ENCODE assay signal across 8 cellular contexts in the genomic region with DNA sequence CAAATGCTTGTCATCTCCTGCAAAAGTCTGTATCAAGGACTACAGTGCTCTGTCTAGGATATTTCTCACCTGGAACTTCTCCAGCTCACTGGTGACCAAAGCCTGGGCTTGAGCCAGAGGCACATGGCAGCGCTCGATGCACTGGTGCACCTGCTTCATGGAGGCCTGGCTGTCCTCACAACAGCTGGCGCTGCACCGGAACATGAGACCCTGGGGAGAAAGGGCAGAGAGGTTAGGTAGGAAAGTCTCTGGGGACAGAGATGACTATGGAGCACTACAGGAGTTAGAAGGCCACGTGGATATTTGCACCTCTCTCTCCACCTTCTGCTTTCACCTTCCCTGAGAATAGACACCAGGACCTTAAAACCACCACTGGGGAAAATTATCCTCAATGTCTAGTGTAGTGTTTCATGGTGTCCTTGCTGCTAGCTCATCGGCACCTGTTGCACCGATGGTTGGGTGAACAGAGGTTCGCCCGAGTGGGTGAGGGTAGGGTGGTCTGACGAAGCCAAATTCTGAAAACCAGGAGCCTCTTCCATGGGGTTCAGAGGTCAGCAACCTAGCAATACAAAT. TPM values are rescaled to one million over a fixed set of nuclear protein-coding genes. Genes with fewer than 3 reads are reported as not detected.
DNase-seq lines count a peak whose midpoint lies in the region; TF ChIP-seq lines count a peak whose summit lies in the region.

No MANE protein-coding gene starts in this region.

- peak overlapping the region; percentile 85 for H3K4me3 ChIP-seq in CD8-positive, alpha-beta memory T cell (ENCODE audit: low read length)
- H3K4me3 ChIP-seq in Karpas-422 (ENCODE audit: low read length) = peak overlapping the region; percentile 86

- no peaks in the 10 kb centered on the region for H4K20me1 ChIP-seq in Karpas-422 (ENCODE audit: insufficient read depth, low read depth, low read length)

- H3K27me3 ChIP-seq in CD8-positive, alpha-beta memory T cell (ENCODE audit: insufficient read depth, low read length, poor library complexity, severe bottlenecking) = no peaks in the 10 kb centered on the region
- H3K27me3 ChIP-seq in Karpas-422 (ENCODE audit: low read length) = no peaks in the 10 kb centered on the region

- CTCF ChIA-PET in CD8-positive, alpha-beta memory T cell (lab: Charles Lee) = interaction anchor here (0.5 to 4.8 kb wide), 11 partner anchors 8 to 576 kb away, joined by 3 to 49 read pairs (median 4); a partner anchor contains a TSS

- peak overlapping the region; percentile 79 to 96 (median 88) for H3K27ac Mint-ChIP-seq in CD8-positive, alpha-beta memory T cell
- peak overlapping the region; percentile 83 to 97 (median 91) for H3K27ac Mint-ChIP-seq in nephron

- H3K4me1 ChIP-seq in CD8-positive, alpha-beta memory T cell (ENCODE audit: insufficient read depth, low read length) = peaks cover 19% of the 10 kb centered on the region
- H3K4me1 ChIP-seq in Karpas-422 (ENCODE audit: low read length) = peaks cover 8% of the 10 kb centered on the region

- no peaks in the 10 kb centered on the region for H3K9me2 ChIP-seq in Karpas-422 (replicated peaks; ENCODE audit: insufficient read depth, low read length)

- H3K9ac ChIP-seq in Karpas-422 (ENCODE audit: low read length) = peak overlapping the region; percentile 95

- H3K9me3 ChIP-seq in CD8-positive, alpha-beta memory T cell (ENCODE audit: low read length) = no peaks in the 10 kb centered on the region
- H3K9me3 ChIP-seq in Karpas-422 (ENCODE audit: low read length) = peaks cover 8% of the 10 kb centered on the region

- TF ChIP-seq CTCF in nephron (IDR thresholded peaks at IDR 0.05; ENCODE audit: unreplicated experiment in 3 of 3) (no peak), GM10266 (IDR thresholded peaks at IDR 0.05; ENCODE audit: control insufficient read depth, insufficient read depth, low read depth, missing control alignments) (no peak)

- H3K27ac ChIP-seq in CD8-positive, alpha-beta memory T cell (ENCODE audit: low read depth, low read length) = peak overlapping the region; percentile 79
- H3K27ac ChIP-seq in Karpas-422 (ENCODE audit: low read length) (peak overlapping the region; percentile 65), cingulate gyrus (ENCODE audit: low read depth, low read length) (peak overlapping the region; percentile 60)

- H3K36me3 Mint-ChIP-seq in CD8-positive, alpha-beta memory T cell = peaks cover 5 to 41% (median 8%) of the 10 kb centered on the region in 3 donors
- H3K36me3 Mint-ChIP-seq in nephron (ENCODE audit: low read depth) = peaks cover 23% of the 10 kb centered on the region

- H3K4me2 ChIP-seq in Karpas-422 (ENCODE audit: low read depth, low read length, poor library complexity, severe bottlenecking) = peak overlapping the region; percentile 89

- H3K4me1 Mint-ChIP-seq in CD8-positive, alpha-beta memory T cell = peaks cover 27 to 46% (median 36%) of the 10 kb centered on the region in 3 donors
- peaks cover 8% of the 10 kb centered on the region for H3K4me1 Mint-ChIP-seq in nephron

- H3K9me3 Mint-ChIP-seq in CD8-positive, alpha-beta memory T cell = no peaks in the 10 kb centered on the region
- H3K9me3 Mint-ChIP-seq in nephron = no peaks in the 10 kb centered on the region

- no peaks in the 10 kb centered on the region for H3K27me3 Mint-ChIP-seq in CD8-positive, alpha-beta memory T cell
- H3K27me3 Mint-ChIP-seq in nephron (ENCODE audit: low read depth) = no peaks in the 10 kb centered on the region

- peak overlapping the region; percentile 89 to 96 (median 92) for H3K4me3 Mint-ChIP-seq in CD8-positive, alpha-beta memory T cell
- peak overlapping the region; percentile 93 to 95 (median 94) for H3K4me3 Mint-ChIP-seq in nephron

- H3K79me2 ChIP-seq in Karpas-422 (ENCODE audit: low read length) = peaks cover 23% of the 10 kb centered on the region

- no peak for DNase-seq in CD8-positive, alpha-beta memory T cell
- DNase-seq in Karpas-422 (no peak), NCI-H187 (lab: John Stamatoyannopoulos, UW) (no peak), GM10266 (ENCODE audit: extremely low spot score) (no peak), LoVo (ENCODE audit: low spot score) (no peak)
- DNase-seq in stimulated activated naive CD4-positive, alpha-beta T cell treated with Interleukin-2 at 50 U/mL for 16 hours (lab: John Stamatoyannopoulos, UW) = no peak

- POLR2A ChIA-PET in CD8-positive, alpha-beta memory T cell (lab: Charles Lee) = interaction anchor here (0.6 to 1.4 kb wide), 4 partner anchors 60 to 387 kb away, joined by 3 to 8 read pairs (median 5); a partner anchor contains a TSS

- H3K36me3 ChIP-seq in CD8-positive, alpha-beta memory T cell (ENCODE audit: insufficient read depth, low read length) = no peaks in the 10 kb centered on the region
- peaks cover 28% of the 10 kb centered on the region for H3K36me3 ChIP-seq in Karpas-422 (ENCODE audit: insufficient read depth, low read length)

- H2AFZ ChIP-seq in Karpas-422 (ENCODE audit: low read length) = peak overlapping the region; percentile 74

RNA-seq across cellular contexts. Expression of a gene that starts 1.0 kb away (rescaled TPM):
- total RNA-seq in CD8-positive, alpha-beta memory T cell = 100 to 1,000 TPM in 1 of 2 experiments, 10 to 100 TPM in 1; 99.4 to 102 TPM
- 41.3 TPM for polyA plus RNA-seq in CD8-positive, alpha-beta memory T cell
- total RNA-seq in Karpas-422 (2014; rRNA removed; shearing (Covaris generic); ENCODE audit: low replicate concordance) = 85.9 and 89.4 TPM in 2 replicates

RNA-seq across cellular contexts. Expression of a gene that starts 7.3 kb away (rescaled TPM):
- 100 to 1,000 TPM; 497 to 551 TPM for total RNA-seq in CD8-positive, alpha-beta memory T cell
- 267 TPM for polyA plus RNA-seq in CD8-positive, alpha-beta memory T cell
- 215 and 515 TPM in 2 replicates for total RNA-seq in Karpas-422 (2014; rRNA removed; shearing (Covaris generic); ENCODE audit: low replicate concordance)

RNA-seq across cellular contexts. Expression of a gene that starts 42.9 kb away (rescaled TPM):
- 10 to 100 TPM; 15.2 to 18.8 TPM for total RNA-seq in CD8-positive, alpha-beta memory T cell
- polyA plus RNA-seq in CD8-positive, alpha-beta memory T cell = 27.7 TPM
- 26.8 and 31.9 TPM in 2 replicates for total RNA-seq in Karpas-422 (2014; rRNA removed; shearing (Covaris generic); ENCODE audit: low replicate concordance)

RNA-seq across cellular contexts. Expression of a gene that starts 52.4 kb away (rescaled TPM):
- total RNA-seq in CD8-positive, alpha-beta memory T cell = 10 to 100 TPM; 88.1 to 98.7 TPM
- 46.8 TPM for polyA plus RNA-seq in CD8-positive, alpha-beta memory T cell
- total RNA-seq in Karpas-422 (2014; rRNA removed; shearing (Covaris generic); ENCODE audit: low replicate concordance) = 181 and 192 TPM in 2 replicates
